23 cellular contexts compared by ENCODE assay signal in genomic region chr2:15834381-15835031, GRCh38.
A peak's percentile ranks its signal among the peaks of the same experiment; 100 is the strongest.
DNase-seq lines count a peak whose midpoint lies in the region; ATAC-seq and TF ChIP-seq lines count a peak whose summit lies in the region.
"Had no signal": no experiment of that assay in that cellular context is flagged by ENCODE, and none has a peak within 500 bp of the region (broad histone marks: within the 10 kb centered on the region; RNA-seq: fewer than 3 reads in every experiment).

No MANE protein-coding gene starts in this region.

- H3K27ac Mint-ChIP-seq in T-cell = no peak overlapping the region
- H3K27ac Mint-ChIP-seq: CD14-positive monocyte; CD4-positive, alpha-beta T cell; CD8-positive, alpha-beta memory T cell; GM23338; H9 had no signal

- no peak overlapping the region for H3K4me3 Mint-ChIP-seq in T-cell
- H3K4me3 Mint-ChIP-seq: CD14-positive monocyte; CD4-positive, alpha-beta T cell; CD8-positive, alpha-beta memory T cell; GM23338; H9 had no signal

- no peaks in the 10 kb centered on the region for H3K27me3 Mint-ChIP-seq in T-cell

- no peak for TF ChIP-seq CTCF in coronary artery (IDR thresholded peaks at IDR 0.05)

- no peak for ATAC-seq in GM18498 (IDR thresholded peaks at IDR 0.05; ENCODE audit: unreplicated experiment)
- no peak for ATAC-seq in HG02852 (IDR thresholded peaks at IDR 0.05; ENCODE audit: unreplicated experiment)
- ATAC-seq in T-cell (replicated peaks in 1 of 4) = no peak
- ATAC-seq: A549, GM12878, GM23338, HCT116 had no signal

- no peaks in the 10 kb centered on the region for H3K9me3 Mint-ChIP-seq in T-cell
- H3K9me3 Mint-ChIP-seq: CD4-positive, alpha-beta T cell had no signal

- H3K36me3 Mint-ChIP-seq in T-cell = no peaks in the 10 kb centered on the region
- H3K36me3 Mint-ChIP-seq: CD14-positive monocyte; CD8-positive, alpha-beta memory T cell had no signal

- no peak overlapping the region for H3K4me3 ChIP-seq in coronary artery
- H3K4me3 ChIP-seq: A549; BLaER1 treated with 17β-estradiol and CSF1 and Interleukin-3, amounts not matched to agents 10 nM and 100 nM; GM12878; GM23338 had no signal

- H3K27ac ChIP-seq in coronary artery = no peak overlapping the region
- H3K27ac ChIP-seq: A549; BLaER1 treated with 17β-estradiol and CSF1 and Interleukin-3, amounts not matched to agents 10 nM and 100 nM had no signal

- POLR2A ChIA-PET in T-cell (lab: Charles Lee) = no interaction called here

- CTCF ChIA-PET in T-cell (lab: Charles Lee) = no interaction called here

- peak; percentile 95 for DNase-seq in SK-N-DZ (ENCODE audit: low spot score)
- peak; percentile 29 for DNase-seq in coronary artery (ENCODE audit: low spot score)
- DNase-seq in posterior vena cava (ENCODE audit: low spot score) = peak; percentile 40
- no peak for DNase-seq in T-cell
- DNase-seq: 8988T; ACHN; AML-193; BE2C; CD4-positive, alpha-beta T cell; CD8-positive, alpha-beta memory T cell; DMS 273 treated with DMSO at 0.1 percent for 48 hours; DMS79; EL; GDM1; H9 had no signal

- intact Hi-C loops in posterior vena cava (cut with DNase I) = no loop called here

- no peaks in the 10 kb centered on the region for H3K4me1 Mint-ChIP-seq in T-cell
- H3K4me1 Mint-ChIP-seq: CD14-positive monocyte; CD8-positive, alpha-beta memory T cell; GM23338; H9 had no signal

Comparison
In these comparisons a context has a peak if more than half of its experiments do, and no peak if none do; other contexts are left out.
1. DNase-seq: peak in SK-N-DZ (single experiment), coronary artery (single experiment) and posterior vena cava (single experiment); none in T-cell (0 of 34).